Comparison of ENCODE assay signal across 12 cellular contexts in genomic region chr10:35050556-35050955, GRCh38. TPM values are rescaled to one million over a fixed set of nuclear protein-coding genes. Genes with fewer than 3 reads are reported as not detected.
DNase-seq lines count a peak whose midpoint lies in the region; ATAC-seq and TF ChIP-seq lines count a peak whose summit lies in the region.
"Had no signal": no experiment of that assay in that cellular context is flagged by ENCODE, and none has a peak within 500 bp of the region (broad histone marks: within the 10 kb centered on the region; RNA-seq: fewer than 3 reads in every experiment).

No MANE protein-coding gene starts in this region.

- no peaks in the 10 kb centered on the region for H3K27me3 Mint-ChIP-seq in activated T-cell treated with anti-CD3 and anti-CD28 coated beads, Interleukin-2, amount 50 U/mL, for 72 hours (ENCODE audit: low read depth)
- no peaks in the 10 kb centered on the region for H3K27me3 Mint-ChIP-seq in activated T-cell treated with anti-CD3 and anti-CD28 coated beads, Interleukin-2, amount 50 U/mL, for 4 hours (ENCODE audit: low read depth)
- no peaks in the 10 kb centered on the region for H3K27me3 Mint-ChIP-seq in WTC11 (ENCODE audit: low read depth)
- H3K27me3 Mint-ChIP-seq: CD4-positive, CD25-positive, alpha-beta regulatory T cell had no signal

- ATAC-seq in activated T-cell treated with anti-CD3 and anti-CD28 coated beads, Interleukin-2, amount 50 U/mL, for 72 hours (replicated peaks in 1 of 2) = no peak
- no peak for ATAC-seq in activated T-cell treated with anti-CD3 and anti-CD28 coated beads, Interleukin-2, amount 50 U/mL, for 4 hours
- ATAC-seq in WTC11 (no peak), GM19023 (IDR thresholded peaks at IDR 0.05; ENCODE audit: unreplicated experiment) (no peak)
- ATAC-seq: HCT116 had no signal

- no peaks in the 10 kb centered on the region for H3K9me3 Mint-ChIP-seq in activated T-cell treated with anti-CD3 and anti-CD28 coated beads, Interleukin-2, amount 50 U/mL, for 72 hours
- H3K9me3 Mint-ChIP-seq in activated T-cell treated with anti-CD3 and anti-CD28 coated beads, Interleukin-2, amount 50 U/mL, for 4 hours = no peaks in the 10 kb centered on the region
- H3K9me3 Mint-ChIP-seq in WTC11 = no peaks in the 10 kb centered on the region
- H3K9me3 Mint-ChIP-seq: CD4-positive, CD25-positive, alpha-beta regulatory T cell had no signal

- no peak for DNase-seq in activated T-cell treated with anti-CD3 and anti-CD28 coated beads, Interleukin-2, amount 50 U/mL, for 72 hours
- DNase-seq in activated T-cell treated with anti-CD3 and anti-CD28 coated beads, Interleukin-2, amount 50 U/mL, for 4 hours = no peak
- DNase-seq in WTC11 (ENCODE audit: low spot score) = no peak
- DNase-seq in lung microvascular endothelial cell (ENCODE audit: low read depth in 2 of 2) = peak; percentile 78 to 98
- no peak for DNase-seq in SHP77 treated with DMSO at 0.1 percent for 48 hours (lab: John Stamatoyannopoulos, UW)
- DNase-seq in HuH-7 (ENCODE audit: low spot score) = no peak
- DNase-seq: ACHN; CD4-positive, CD25-positive, alpha-beta regulatory T cell; DMS53; GM23248 had no signal

- POLR2A ChIA-PET in WTC11 (lab: Charles Lee) = interaction anchor here (0.6 kb wide), 1 partner anchor 43 kb away, joined by 5 read pairs; no protein-coding TSS in a partner anchor

- CTCF ChIA-PET in WTC11 (lab: Charles Lee) = no interaction called here

- no peak overlapping the region for H3K4me3 Mint-ChIP-seq in activated T-cell treated with anti-CD3 and anti-CD28 coated beads, Interleukin-2, amount 50 U/mL, for 72 hours
- H3K4me3 Mint-ChIP-seq in activated T-cell treated with anti-CD3 and anti-CD28 coated beads, Interleukin-2, amount 50 U/mL, for 4 hours = no peak overlapping the region
- no peak overlapping the region for H3K4me3 Mint-ChIP-seq in WTC11
- H3K4me3 Mint-ChIP-seq: CD4-positive, CD25-positive, alpha-beta regulatory T cell had no signal

- no peaks in the 10 kb centered on the region for H3K4me1 Mint-ChIP-seq in activated T-cell treated with anti-CD3 and anti-CD28 coated beads, Interleukin-2, amount 50 U/mL, for 72 hours (ENCODE audit: low read depth)
- peaks cover 5% of the 10 kb centered on the region for H3K4me1 Mint-ChIP-seq in activated T-cell treated with anti-CD3 and anti-CD28 coated beads, Interleukin-2, amount 50 U/mL, for 4 hours (ENCODE audit: low read depth)
- no peaks in the 10 kb centered on the region for H3K4me1 Mint-ChIP-seq in WTC11

- H3K36me3 Mint-ChIP-seq in activated T-cell treated with anti-CD3 and anti-CD28 coated beads, Interleukin-2, amount 50 U/mL, for 72 hours (ENCODE audit: insufficient read depth in 2 of 2) = peaks cover 3 to 21% of the 10 kb centered on the region in 2 donors
- H3K36me3 Mint-ChIP-seq in activated T-cell treated with anti-CD3 and anti-CD28 coated beads, Interleukin-2, amount 50 U/mL, for 4 hours (ENCODE audit: insufficient read depth) = peaks cover 41% of the 10 kb centered on the region
- peaks cover 33% of the 10 kb centered on the region for H3K36me3 Mint-ChIP-seq in WTC11

- H3K27ac Mint-ChIP-seq in activated T-cell treated with anti-CD3 and anti-CD28 coated beads, Interleukin-2, amount 50 U/mL, for 72 hours = peak overlapping the region; percentile 36
- H3K27ac Mint-ChIP-seq in WTC11 = peak overlapping the region; percentile 29; the same call in 1 of the 2 replicates

- TF ChIP-seq CTCF in WTC11 (IDR thresholded peaks at IDR 0.05) = no peak

TF ChIP-seq in WTC11, 78 proteins besides CTCF, POLR2A, EP300 and RAD21:
- no peak for TF ChIP-seq ETV6 (CRISPR knock-in tag; IDR thresholded peaks at IDR 0.05)
- no peak for TF ChIP-seq EMX1 (CRISPR knock-in tag; IDR thresholded peaks at IDR 0.05)
- TF ChIP-seq ATF2 (CRISPR knock-in tag; IDR thresholded peaks at IDR 0.05; ENCODE audit: borderline replicate concordance, low read depth) = no peak
- no peak for TF ChIP-seq FOXK1 (CRISPR knock-in tag; IDR thresholded peaks at IDR 0.05)
- TF ChIP-seq, protein P1, sequence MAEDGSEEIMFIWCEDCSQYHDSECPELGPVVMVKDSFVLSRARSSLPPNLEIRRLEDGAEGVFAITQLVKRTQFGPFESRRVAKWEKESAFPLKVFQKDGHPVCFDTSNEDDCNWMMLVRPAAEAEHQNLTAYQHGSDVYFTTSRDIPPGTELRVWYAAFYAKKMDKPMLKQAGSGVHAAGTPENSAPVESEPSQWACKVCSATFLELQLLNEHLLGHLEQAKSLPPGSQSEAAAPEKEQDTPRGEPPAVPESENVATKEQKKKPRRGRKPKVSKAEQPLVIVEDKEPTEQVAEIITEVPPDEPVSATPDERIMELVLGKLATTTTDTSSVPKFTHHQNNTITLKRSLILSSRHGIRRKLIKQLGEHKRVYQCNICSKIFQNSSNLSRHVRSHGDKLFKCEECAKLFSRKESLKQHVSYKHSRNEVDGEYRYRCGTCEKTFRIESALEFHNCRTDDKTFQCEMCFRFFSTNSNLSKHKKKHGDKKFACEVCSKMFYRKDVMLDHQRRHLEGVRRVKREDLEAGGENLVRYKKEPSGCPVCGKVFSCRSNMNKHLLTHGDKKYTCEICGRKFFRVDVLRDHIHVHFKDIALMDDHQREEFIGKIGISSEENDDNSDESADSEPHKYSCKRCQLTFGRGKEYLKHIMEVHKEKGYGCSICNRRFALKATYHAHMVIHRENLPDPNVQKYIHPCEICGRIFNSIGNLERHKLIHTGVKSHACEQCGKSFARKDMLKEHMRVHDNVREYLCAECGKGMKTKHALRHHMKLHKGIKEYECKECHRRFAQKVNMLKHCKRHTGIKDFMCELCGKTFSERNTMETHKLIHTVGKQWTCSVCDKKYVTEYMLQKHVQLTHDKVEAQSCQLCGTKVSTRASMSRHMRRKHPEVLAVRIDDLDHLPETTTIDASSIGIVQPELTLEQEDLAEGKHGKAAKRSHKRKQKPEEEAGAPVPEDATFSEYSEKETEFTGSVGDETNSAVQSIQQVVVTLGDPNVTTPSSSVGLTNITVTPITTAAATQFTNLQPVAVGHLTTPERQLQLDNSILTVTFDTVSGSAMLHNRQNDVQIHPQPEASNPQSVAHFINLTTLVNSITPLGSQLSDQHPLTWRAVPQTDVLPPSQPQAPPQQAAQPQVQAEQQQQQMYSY (CRISPR knock-in tag; IDR thresholded peaks at IDR 0.05) = no peak
- no peak for TF ChIP-seq RORB (CRISPR knock-in tag; IDR thresholded peaks at IDR 0.05)
- no peak for TF ChIP-seq ZNF138 (CRISPR knock-in tag; conservative IDR thresholded peaks at IDR 0.05)
- no peak for TF ChIP-seq PRRX2 (CRISPR knock-in tag; IDR thresholded peaks at IDR 0.05)
- TF ChIP-seq GTF2I (CRISPR knock-in tag; conservative IDR thresholded peaks at IDR 0.05) = no peak
- TF ChIP-seq MYBL2 (CRISPR knock-in tag; IDR thresholded peaks at IDR 0.05) = no peak
- no peak for TF ChIP-seq SMAD3 (CRISPR knock-in tag; IDR thresholded peaks at IDR 0.05; ENCODE audit: borderline replicate concordance)
- TF ChIP-seq ZMAT4 (CRISPR knock-in tag; IDR thresholded peaks at IDR 0.05) = no peak
- no peak for TF ChIP-seq ESRRA (CRISPR knock-in tag; IDR thresholded peaks at IDR 0.05; ENCODE audit: borderline replicate concordance)
- no peak for TF ChIP-seq GABPB1 (CRISPR knock-in tag; IDR thresholded peaks at IDR 0.05)

RNA-seq across cellular contexts. Expression of gene CUL2, which starts 39.6 kb away (rescaled TPM):
- 10 to 100 TPM; 33.7 to 37.9 TPM for total RNA-seq in activated T-cell treated with anti-CD3 and anti-CD28 coated beads, Interleukin-2, amount 50 U/mL, for 72 hours
- total RNA-seq in activated T-cell treated with anti-CD3 and anti-CD28 coated beads, Interleukin-2, amount 50 U/mL, for 4 hours = 10 to 100 TPM; 48.9 to 54.8 (median 50.2) TPM
- total RNA-seq in WTC11 (2021) (32.0 to 38.3 TPM (median 32.5 TPM) in 3 replicates), lung microvascular endothelial cell (20.0 TPM in 2 replicates)

Comparison
In these comparisons a context has a peak if more than half of its experiments do, and no peak if none do; other contexts are left out.
1. DNase-seq: peak in lung microvascular endothelial cell (2 of 2); none in activated T-cell treated with anti-CD3 and anti-CD28 coated beads, Interleukin-2, amount 50 U/mL, for 72 hours (0 of 2), activated T-cell treated with anti-CD3 and anti-CD28 coated beads, Interleukin-2, amount 50 U/mL, for 4 hours (single experiment), WTC11 (single experiment), SHP77 treated with DMSO at 0.1 percent for 48 hours (single experiment) and HuH-7 (single experiment).